Comparison of ENCODE assay signal across 23 cellular contexts in the genomic region with DNA sequence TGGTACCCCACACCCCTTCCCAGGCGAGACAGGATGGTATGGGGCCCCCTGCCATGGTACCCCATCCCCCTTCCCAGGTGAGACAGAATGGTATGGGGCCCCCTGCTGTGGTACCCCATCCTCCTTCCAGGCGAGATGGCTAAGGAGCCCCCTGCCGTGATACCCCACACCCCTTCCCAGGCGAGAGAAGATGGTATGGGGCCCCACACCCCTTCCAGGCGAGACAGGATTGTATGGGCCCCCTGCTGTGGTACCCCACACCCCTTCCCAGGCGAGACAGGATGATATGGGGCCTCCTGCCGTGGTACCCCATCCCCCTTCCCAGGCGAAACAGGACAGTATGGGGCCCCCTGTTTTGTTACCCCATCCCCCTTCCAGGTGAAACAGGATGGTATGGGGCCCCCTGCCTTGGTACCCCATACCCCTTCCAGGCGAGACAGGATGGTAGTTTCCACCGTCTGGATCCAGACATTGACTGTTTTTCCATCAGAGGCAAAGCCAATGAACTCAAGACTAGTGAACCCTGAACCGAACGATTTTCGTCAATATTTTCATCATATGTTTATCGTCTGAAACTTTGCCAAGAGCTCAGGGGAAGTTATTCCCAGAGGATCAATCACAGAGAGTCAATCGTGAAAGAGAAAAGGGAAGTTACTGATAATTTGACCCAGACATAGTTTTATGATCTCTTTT.
"Had no signal": no experiment of that assay in that cellular context is flagged by ENCODE, and none has a peak within 500 bp of the region (broad histone marks: within the 10 kb centered on the region; RNA-seq: fewer than 3 reads in every experiment).

No MANE protein-coding gene starts in this region.

- H3K36me3 Mint-ChIP-seq: activated CD8-positive, alpha-beta memory T cell treated with anti-CD3 and anti-CD28 coated beads, Interleukin-2, amount 10 ng/mL, durations not matched to agents 7 days and 5 days had no signal

- H3K9me3 Mint-ChIP-seq: activated naive CD4-positive, alpha-beta T cell treated with anti-CD3 and anti-CD28 coated beads, Interleukin-2, amount 50 U/mL, for 24 hours; activated naive CD8-positive, alpha-beta T cell treated with anti-CD3 and anti-CD28 coated beads, Interleukin-2, amount 50 U/mL, for 24 hours; activated T-helper 2 cell treated with anti-CD3 and anti-CD28 coated beads, Interferon-gamma antibody, Interleukin-2, Interleukin-4, amounts not matched to agents 10 μg/mL and 5 μg/mL and 100 μg/mL, durations not matched to agents 14 hours and 24 hours and 36 hours; nephron progenitor cell; T-helper 1 cell treated with Interleukin-12 subunit alpha and Interleukin-12 subunit beta and Interleukin-4 antibody, amounts not matched to agents 30 μg/mL and 1 μg/mL, for 36 hours had no signal

- H3K4me3 ChIP-seq: esophagus squamous epithelium, pancreas, psoas muscle, spleen, thyroid gland had no signal

- DNase-seq: activated CD4-positive, alpha-beta T cell treated with anti-CD3 and anti-CD28 coated beads for 1 hour; activated CD8-positive, alpha-beta memory T cell treated with anti-CD3 and anti-CD28 coated beads, Interleukin-2, amount 10 ng/mL, durations not matched to agents 7 days and 5 days; activated CD8-positive, alpha-beta T cell treated with anti-CD3 and anti-CD28 coated beads, Interleukin-2, amount 10 ng/mL, durations not matched to agents 7 days and 5 days; activated naive CD8-positive, alpha-beta T cell treated with anti-CD3 and anti-CD28 coated beads, Interleukin-2, amount 50 U/mL, for 24 hours; activated T-cell treated with anti-CD3 and anti-CD28 coated beads, Interleukin-2, amount 50 U/mL, for 48 hours; dermis blood vessel endothelial cell; effector CD4-positive, alpha-beta T cell; esophagus squamous epithelium; foreskin melanocyte; left ventricle myocardium superior; mammary epithelial cell; naive B cell; nephron progenitor cell; pancreas; psoas muscle; spleen; stimulated activated naive CD4-positive, alpha-beta T cell treated with Interleukin-2 at 50 U/mL for 16 hours; SW 1271; T-helper 9 cell; thyroid gland had no signal

- H3K4me3 Mint-ChIP-seq: activated CD8-positive, alpha-beta memory T cell treated with anti-CD3 and anti-CD28 coated beads, Interleukin-2, amount 10 ng/mL, durations not matched to agents 7 days and 5 days; activated CD8-positive, alpha-beta T cell treated with anti-CD3 and anti-CD28 coated beads, Interleukin-2, amount 10 ng/mL, durations not matched to agents 7 days and 5 days; activated naive CD4-positive, alpha-beta T cell treated with anti-CD3 and anti-CD28 coated beads, Interleukin-2, amount 50 U/mL, for 24 hours; activated naive CD8-positive, alpha-beta T cell treated with anti-CD3 and anti-CD28 coated beads, Interleukin-2, amount 50 U/mL, for 24 hours; nephron progenitor cell; T-helper 1 cell treated with Interleukin-12 subunit alpha and Interleukin-12 subunit beta and Interleukin-4 antibody, amounts not matched to agents 30 μg/mL and 1 μg/mL, for 36 hours had no signal

- ATAC-seq: activated CD8-positive, alpha-beta memory T cell treated with anti-CD3 and anti-CD28 coated beads, Interleukin-2, amount 10 ng/mL, durations not matched to agents 7 days and 5 days; activated CD8-positive, alpha-beta T cell treated with anti-CD3 and anti-CD28 coated beads, Interleukin-2, amount 10 ng/mL, durations not matched to agents 7 days and 5 days; activated naive CD8-positive, alpha-beta T cell treated with anti-CD3 and anti-CD28 coated beads, Interleukin-2, amount 50 U/mL, for 24 hours; pancreas; psoas muscle had no signal

- H3K27ac Mint-ChIP-seq: activated CD8-positive, alpha-beta memory T cell treated with anti-CD3 and anti-CD28 coated beads, Interleukin-2, amount 10 ng/mL, durations not matched to agents 7 days and 5 days; activated CD8-positive, alpha-beta T cell treated with anti-CD3 and anti-CD28 coated beads, Interleukin-2, amount 10 ng/mL, durations not matched to agents 7 days and 5 days; activated naive CD4-positive, alpha-beta T cell treated with anti-CD3 and anti-CD28 coated beads, Interleukin-2, amount 50 U/mL, for 24 hours; activated naive CD8-positive, alpha-beta T cell treated with anti-CD3 and anti-CD28 coated beads, Interleukin-2, amount 50 U/mL, for 24 hours; activated T-helper 2 cell treated with anti-CD3 and anti-CD28 coated beads, Interferon-gamma antibody, Interleukin-2, Interleukin-4, amounts not matched to agents 10 μg/mL and 5 μg/mL and 100 μg/mL, durations not matched to agents 14 hours and 24 hours and 36 hours; naive B cell; nephron progenitor cell; T-helper 1 cell treated with Interleukin-12 subunit alpha and Interleukin-12 subunit beta and Interleukin-4 antibody, amounts not matched to agents 30 μg/mL and 1 μg/mL, for 36 hours had no signal

- H3K4me1 ChIP-seq: pancreas, psoas muscle had no signal

- H3K36me3 ChIP-seq: esophagus squamous epithelium, pancreas, spleen, thyroid gland had no signal

- H3K27me3 ChIP-seq: pancreas, thyroid gland had no signal

- H3K9me3 ChIP-seq: esophagus squamous epithelium, pancreas, psoas muscle, spleen, thyroid gland had no signal

- H3K4me1 Mint-ChIP-seq: activated CD8-positive, alpha-beta memory T cell treated with anti-CD3 and anti-CD28 coated beads, Interleukin-2, amount 10 ng/mL, durations not matched to agents 7 days and 5 days had no signal

- H3K27ac ChIP-seq: esophagus squamous epithelium, pancreas, psoas muscle, spleen, thyroid gland had no signal
